Comparison of ENCODE assay signal across 8 cellular contexts in the genomic region with DNA sequence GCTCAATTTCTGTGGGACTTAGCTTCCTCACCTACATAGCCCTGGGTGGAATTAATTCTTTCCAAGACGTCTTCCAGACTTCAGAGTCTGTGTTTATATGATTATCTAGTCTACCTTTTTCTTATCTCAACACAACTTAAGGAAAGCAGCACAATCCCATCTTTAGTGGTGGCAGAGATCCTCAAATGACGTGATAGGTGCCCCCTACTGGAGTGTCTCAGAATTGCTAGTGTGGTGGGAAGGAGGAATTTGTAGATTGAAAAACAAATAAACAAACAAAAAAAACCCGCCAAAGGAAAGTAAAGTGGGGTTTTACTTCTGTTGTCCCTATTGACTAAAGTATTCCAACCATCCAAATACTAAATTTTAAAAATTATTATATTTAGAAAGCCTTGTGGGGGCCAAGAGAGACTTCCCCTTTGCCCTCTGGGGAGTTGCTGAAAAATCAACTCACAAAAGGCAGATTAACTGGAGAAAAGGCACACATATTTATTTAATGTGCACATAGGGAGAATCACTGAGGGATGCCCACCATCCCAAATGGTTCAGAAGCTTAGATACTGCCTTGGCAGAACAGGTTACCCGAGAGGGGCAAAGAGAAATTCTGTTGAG.
DNase-seq lines count a peak whose midpoint lies in the region.

No MANE protein-coding gene starts in this region.

- no peaks in the 10 kb centered on the region for H3K36me3 ChIP-seq in CD4-positive, alpha-beta memory T cell (ENCODE audit: insufficient read depth, low read length)

- no peaks in the 10 kb centered on the region for H3K9me3 ChIP-seq in CD4-positive, alpha-beta memory T cell (ENCODE audit: control insufficient read depth in 1 of 2, low read length in 2 of 2)

- DNase-seq in CD4-positive, alpha-beta memory T cell: peak in 4 of 5 donors; percentile 16 to 28 (median 22)
- DNase-seq in HS-27A (ENCODE audit: low read depth): peak; percentile 4
- peak; percentile 35 for DNase-seq in activated CD4-positive, alpha-beta memory T cell treated with anti-CD3 and anti-CD28 coated beads, Interleukin-2, amount 10 ng/mL, durations not matched to agents 7 days and 5 days
- DNase-seq in glomerular endothelial cell (ENCODE audit: extremely low read depth, low read depth, low spot score): peak; percentile 10
- DNase-seq in stimulated activated CD4-positive, alpha-beta T cell treated with anti-CD3 and anti-CD28 coated beads, Interleukin-1b, Interleukin-23, amount 100 ng/mL, for 1 hour (ENCODE audit: low read depth in 2 of 2): peak; percentile 1 to 26
- DNase-seq in NOMO-1 treated with dmso at 0.1 percent for 144 hours (lab: John Stamatoyannopoulos, UW; ENCODE audit: unreplicated experiment): no peak
- DNase-seq in posterior vena cava (ENCODE audit: low spot score): no peak
- DNase-seq in OCI-M2 (lab: John Stamatoyannopoulos, UW; ENCODE audit: unreplicated experiment): no peak

- POLR2A ChIA-PET in CD4-positive, alpha-beta memory T cell (lab: Charles Lee; ENCODE audit: partially characterized antibody): no interaction called here
- POLR2A ChIA-PET in activated CD4-positive, alpha-beta memory T cell treated with anti-CD3 and anti-CD28 coated beads, Interleukin-2, amount 10 ng/mL, durations not matched to agents 7 days and 5 days (lab: Charles Lee): no interaction called here

- no peaks in the 10 kb centered on the region for H3K27me3 ChIP-seq in CD4-positive, alpha-beta memory T cell (ENCODE audit: insufficient read depth, low read length)

- CTCF ChIA-PET in CD4-positive, alpha-beta memory T cell (lab: Charles Lee; ENCODE audit: partially characterized antibody): interaction anchor here (1.1 to 6.7 kb wide), 8 partner anchors 11 to 477 kb away, joined by 3 to 102 read pairs (median 3); no protein-coding TSS in a partner anchor
- CTCF ChIA-PET in activated CD4-positive, alpha-beta memory T cell treated with anti-CD3 and anti-CD28 coated beads, Interleukin-2, amount 10 ng/mL, durations not matched to agents 7 days and 5 days (lab: Charles Lee): interaction anchor here (1.1 to 2.0 kb wide), 4 partner anchors 69 to 660 kb away, joined by 3 to 5 read pairs (median 4); no protein-coding TSS in a partner anchor

- no peak overlapping the region for H3K4me3 Mint-ChIP-seq in CD4-positive, alpha-beta memory T cell
- H3K4me3 Mint-ChIP-seq in activated CD4-positive, alpha-beta memory T cell treated with anti-CD3 and anti-CD28 coated beads, Interleukin-2, amount 10 ng/mL, durations not matched to agents 7 days and 5 days: no peak overlapping the region

- peaks cover 2 to 4% of the 10 kb centered on the region in 2 donors for H3K27me3 Mint-ChIP-seq in CD4-positive, alpha-beta memory T cell
- no peaks in the 10 kb centered on the region for H3K27me3 Mint-ChIP-seq in activated CD4-positive, alpha-beta memory T cell treated with anti-CD3 and anti-CD28 coated beads, Interleukin-2, amount 10 ng/mL, durations not matched to agents 7 days and 5 days

- no peaks in the 10 kb centered on the region for H3K36me3 Mint-ChIP-seq in CD4-positive, alpha-beta memory T cell
- no peaks in the 10 kb centered on the region for H3K36me3 Mint-ChIP-seq in activated CD4-positive, alpha-beta memory T cell treated with anti-CD3 and anti-CD28 coated beads, Interleukin-2, amount 10 ng/mL, durations not matched to agents 7 days and 5 days (ENCODE audit: low read depth)

- no peak overlapping the region for H3K4me3 ChIP-seq in CD4-positive, alpha-beta memory T cell (ENCODE audit: low read length in 2 of 2)

- H3K27ac ChIP-seq in CD4-positive, alpha-beta memory T cell (ENCODE audit: low read depth, low read length): no peak overlapping the region

- no peaks in the 10 kb centered on the region for H3K4me1 Mint-ChIP-seq in CD4-positive, alpha-beta memory T cell
- H3K4me1 Mint-ChIP-seq in activated CD4-positive, alpha-beta memory T cell treated with anti-CD3 and anti-CD28 coated beads, Interleukin-2, amount 10 ng/mL, durations not matched to agents 7 days and 5 days: no peaks in the 10 kb centered on the region

- no peaks in the 10 kb centered on the region for H3K9me3 Mint-ChIP-seq in CD4-positive, alpha-beta memory T cell
- no peaks in the 10 kb centered on the region for H3K9me3 Mint-ChIP-seq in activated CD4-positive, alpha-beta memory T cell treated with anti-CD3 and anti-CD28 coated beads, Interleukin-2, amount 10 ng/mL, durations not matched to agents 7 days and 5 days

- H3K27ac Mint-ChIP-seq in CD4-positive, alpha-beta memory T cell: peak overlapping the region in 1 of 7 donors; percentile 17
- H3K27ac Mint-ChIP-seq in activated CD4-positive, alpha-beta memory T cell treated with anti-CD3 and anti-CD28 coated beads, Interleukin-2, amount 10 ng/mL, durations not matched to agents 7 days and 5 days: no peak overlapping the region

- no peaks in the 10 kb centered on the region for H3K4me1 ChIP-seq in CD4-positive, alpha-beta memory T cell (ENCODE audit: insufficient read depth, low read length)

- intact Hi-C loops in CD4-positive, alpha-beta memory T cell (cut with micrococcal nuclease): loop anchor here (1.0 to 10.0 kb wide), 4 partner anchors 119 to 768 kb away; no protein-coding TSS in a partner anchor
- intact Hi-C loops in posterior vena cava (cut with DNase I): no loop called here

Comparison
In these comparisons a context has a peak if more than half of its experiments do, and no peak if none do; other contexts are left out.
1. DNase-seq: peak in CD4-positive, alpha-beta memory T cell (4 of 5), HS-27A (single experiment), activated CD4-positive, alpha-beta memory T cell treated with anti-CD3 and anti-CD28 coated beads, Interleukin-2, amount 10 ng/mL, durations not matched to agents 7 days and 5 days (single experiment), glomerular endothelial cell (single experiment) and stimulated activated CD4-positive, alpha-beta T cell treated with anti-CD3 and anti-CD28 coated beads, Interleukin-1b, Interleukin-23, amount 100 ng/mL, for 1 hour (2 of 2); none in NOMO-1 treated with dmso at 0.1 percent for 144 hours (single experiment), posterior vena cava (single experiment) and OCI-M2 (single experiment).